8 cellular contexts compared by ENCODE assay signal in the genomic region with DNA sequence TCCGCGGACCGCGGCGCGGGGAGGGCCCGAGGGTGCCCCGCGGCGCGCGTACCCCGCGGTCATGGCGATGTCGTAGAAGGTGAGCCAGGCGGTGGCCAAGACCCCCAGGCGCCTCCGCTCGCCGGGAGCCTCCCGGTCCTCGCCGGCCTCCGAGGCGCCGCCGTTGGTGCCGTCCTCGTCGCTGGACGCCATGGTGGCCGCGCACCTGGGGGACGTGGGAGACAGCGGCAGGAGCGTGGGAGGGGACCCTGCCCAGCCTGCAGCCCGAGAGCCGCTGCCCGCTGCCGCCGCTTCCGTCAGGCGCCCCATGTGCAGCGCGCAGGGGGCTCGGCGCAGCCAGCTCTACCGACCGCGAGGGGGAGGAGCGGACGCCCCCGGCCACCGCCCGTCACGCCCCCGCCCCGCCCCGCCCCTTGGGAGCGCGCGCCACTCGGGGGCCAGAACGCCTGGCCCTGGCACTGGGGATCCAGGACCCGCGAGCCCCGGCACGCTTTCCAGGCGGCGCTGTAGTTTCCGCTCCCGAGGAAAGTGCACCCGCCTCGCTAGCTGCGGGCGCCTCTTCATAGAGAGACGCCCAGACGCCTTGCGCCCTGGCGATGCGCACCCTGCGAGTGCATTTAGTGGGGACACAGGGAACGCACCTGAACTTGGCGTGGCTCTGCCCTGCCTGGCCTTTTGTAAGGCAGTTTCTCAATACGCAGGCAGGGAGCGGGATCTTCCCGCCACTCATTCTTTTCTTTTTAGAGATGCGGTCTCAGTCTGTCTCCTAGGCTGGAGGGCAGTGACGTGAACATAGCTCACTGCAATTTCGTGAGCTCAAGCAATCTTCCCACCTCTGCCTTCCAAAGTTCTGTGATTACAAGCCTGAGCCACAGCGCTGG. TPM values are rescaled to one million over a fixed set of nuclear protein-coding genes. Genes with fewer than 3 reads are reported as not detected.
DNase-seq lines count a peak whose midpoint lies in the region; ATAC-seq and TF ChIP-seq lines count a peak whose summit lies in the region.

A gene with protein sequence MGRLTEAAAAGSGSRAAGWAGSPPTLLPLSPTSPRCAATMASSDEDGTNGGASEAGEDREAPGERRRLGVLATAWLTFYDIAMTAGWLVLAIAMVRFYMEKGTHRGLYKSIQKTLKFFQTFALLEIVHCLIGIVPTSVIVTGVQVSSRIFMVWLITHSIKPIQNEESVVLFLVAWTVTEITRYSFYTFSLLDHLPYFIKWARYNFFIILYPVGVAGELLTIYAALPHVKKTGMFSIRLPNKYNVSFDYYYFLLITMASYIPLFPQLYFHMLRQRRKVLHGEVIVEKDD (minus strand): TSS at position 344 of the 881 bp plus-strand sequence. CDS start 35 bp downstream, at position 309.

- H3K27me3 ChIP-seq in kidney epithelial cell (ENCODE audit: control insufficient read depth, insufficient read depth, low read length) = no peaks in the 10 kb centered on the region

- ATAC-seq in HG02642 (IDR thresholded peaks at IDR 0.05; ENCODE audit: poor library complexity, unreplicated experiment) = peak; percentile 70

- H3K36me3 ChIP-seq in kidney epithelial cell (ENCODE audit: control insufficient read depth, insufficient read depth, low read length) = no peaks in the 10 kb centered on the region

- DNase-seq in NCI-H1417 (lab: John Stamatoyannopoulos, UW) (peak in 2 of 3 experiments; percentile 81 to 82), NCI-H1417 treated with DMSO at 0.1 percent for 48 hours (lab: John Stamatoyannopoulos, UW) (no peak), NCI-H1105 treated with DMSO at 0.1 percent for 48 hours (lab: John Stamatoyannopoulos, UW) (peak; percentile 50), cerebellum (ENCODE audit: low spot score) (peak; percentile 63), kidney epithelial cell (ENCODE audit: low read depth) (peak; percentile 9)
- DNase-seq in activated CD4-positive, CD25-positive, alpha-beta regulatory T cell (lab: John Stamatoyannopoulos, UW) = peak; percentile 17 to 34 (median 28)
- DNase-seq in stimulated activated CD4-positive, alpha-beta T cell treated with anti-CD3 and anti-CD28 coated beads, Interleukin-15, amount 100 ng/mL, for 1 hour (ENCODE audit: low read depth in 1 of 2, low spot score in 1 of 2) = peak; percentile 5 to 36

- H3K4me3 ChIP-seq in kidney epithelial cell (ENCODE audit: low read depth, low read length) = peak within 1 kb of the TSS; percentile 86

- TF ChIP-seq CTCF in kidney epithelial cell (IDR thresholded peaks at IDR 0.05; ENCODE audit: insufficient read depth, low read length, poor library complexity, severe bottlenecking) = peak; percentile 13

RNA-seq across cellular contexts. Expression of the gene that starts here (rescaled TPM):
- total RNA-seq in cerebellum (16.2 TPM), kidney epithelial cell (16.6 and 20.8 TPM in 2 replicates)
